ENCODE assay signal across 1 cellular context in the genomic region with DNA sequence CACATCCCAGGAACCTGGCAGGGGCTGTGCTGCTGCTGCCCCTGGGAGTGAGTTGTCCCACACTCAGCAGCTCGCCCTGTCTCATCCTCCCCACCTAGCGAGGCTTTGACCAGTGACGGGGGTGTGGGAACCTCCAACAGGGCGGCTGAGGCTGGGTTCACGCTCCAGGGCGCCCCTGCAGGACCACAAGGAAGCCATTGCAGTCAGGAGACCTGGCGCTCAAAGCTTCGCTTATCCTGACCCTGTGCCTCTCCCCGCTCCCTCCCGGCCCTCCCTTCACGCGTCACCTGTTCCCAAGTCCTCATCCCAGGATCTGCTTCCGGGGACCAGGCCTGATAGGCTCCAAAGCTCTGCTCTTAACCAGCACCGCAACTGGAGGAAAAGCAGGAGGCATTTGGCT.
A peak's percentile ranks its signal among the peaks of the same experiment; 100 is the strongest.
TF ChIP-seq lines count a peak whose summit lies in the region.

No MANE protein-coding gene starts in this region.

TF ChIP-seq in K562, 482 proteins besides CTCF, POLR2A, EP300 and RAD21 (continued from another document):
- TF ChIP-seq, protein P1, sequence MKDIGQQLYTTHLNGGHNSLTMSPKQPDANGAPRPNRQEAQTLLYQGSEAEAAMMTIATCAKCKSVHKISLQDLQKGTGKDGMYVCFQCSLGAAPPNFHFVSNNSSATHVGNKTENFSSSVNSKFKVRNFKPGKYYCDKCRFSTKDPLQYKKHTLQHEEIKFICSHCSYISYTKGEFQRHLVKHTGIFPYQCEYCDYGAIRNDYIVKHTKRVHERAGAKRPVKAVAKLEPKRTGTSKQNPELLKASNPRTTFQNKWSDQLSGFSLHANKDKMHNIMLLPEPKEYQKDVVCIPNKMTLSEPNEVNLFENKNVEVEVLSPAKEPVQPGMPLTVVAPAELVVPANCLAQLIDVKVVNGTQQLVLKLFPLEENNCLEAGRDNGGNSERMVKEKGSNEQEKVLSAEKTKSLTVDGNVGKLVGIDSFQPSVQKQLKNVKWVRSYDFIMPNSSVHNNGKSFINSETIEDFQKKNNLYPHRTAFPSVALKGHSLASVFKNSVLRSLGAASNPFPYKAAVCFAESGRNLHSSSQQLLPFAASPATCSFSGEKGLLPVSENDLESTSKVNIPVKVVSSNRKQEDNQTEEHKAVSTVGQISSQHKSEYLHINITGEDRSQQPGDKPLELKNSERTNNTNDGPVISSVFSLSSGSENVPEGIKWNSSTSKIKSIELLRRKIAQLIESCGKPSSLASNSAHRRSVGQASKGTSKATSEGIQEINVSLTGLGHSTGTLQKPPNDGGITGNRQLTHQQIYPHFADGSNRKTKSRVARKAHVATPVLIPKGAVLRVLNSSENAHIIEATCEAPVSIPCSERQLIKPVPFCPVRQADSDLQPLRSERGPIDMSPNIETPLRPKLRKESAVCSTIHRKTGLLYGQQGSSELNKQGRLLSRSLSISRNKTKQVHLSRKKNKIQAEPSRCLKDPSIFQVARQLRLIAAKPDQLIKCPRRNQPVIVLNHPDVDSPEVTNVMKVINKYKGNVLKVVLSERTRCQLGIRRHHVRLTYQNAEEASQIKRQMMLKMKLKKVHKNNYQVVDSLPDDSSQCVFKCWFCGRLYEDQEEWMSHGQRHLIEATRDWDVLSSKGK (CRISPR knock-in tag; IDR thresholded peaks at IDR 0.05): no peak
- TF ChIP-seq SREBF2 (CRISPR knock-in tag; IDR thresholded peaks at IDR 0.05): no peak
- TF ChIP-seq NR2C1 (IDR thresholded peaks at IDR 0.05): no peak
- 0 out of 2 replicates have a peak, but pooled peaks have one; percentile 15 for TF ChIP-seq NR2C1 (tag; IDR thresholded peaks at IDR 0.05)
- no peak for TF ChIP-seq BDP1 (IDR thresholded peaks at IDR 0.05; ENCODE audit: insufficient read depth, insufficient read length)
- TF ChIP-seq CREM (IDR thresholded peaks at IDR 0.05; ENCODE audit: low read depth): peak; percentile 29; the same call in 1 of the 2 replicates
- TF ChIP-seq RBM14 (IDR thresholded peaks at IDR 0.05; ENCODE audit: borderline replicate concordance, insufficient read depth, low read depth, low read length): no peak
- no peak for TF ChIP-seq CHD1 (IDR thresholded peaks at IDR 0.05; ENCODE audit: low read length)
- no peak for TF ChIP-seq HDAC3 (IDR thresholded peaks at IDR 0.05; ENCODE audit: borderline replicate concordance, partially characterized antibody)
- no peak for TF ChIP-seq EHMT2 (IDR thresholded peaks at IDR 0.05)
- no peak for TF ChIP-seq TAF1 (IDR thresholded peaks at IDR 0.05; ENCODE audit: control insufficient read depth, extremely low read depth, insufficient read depth, low read length, severe bottlenecking)
- TF ChIP-seq YY1 (IDR thresholded peaks at IDR 0.05; ENCODE audit: borderline replicate concordance in 1 of 3, control insufficient read depth in 1 of 3, extremely low read depth in 1 of 3, insufficient read depth in 3 of 3, insufficient read length in 1 of 3, insufficient replicate concordance in 2 of 3, low read depth in 1 of 3, low read length in 2 of 3): peak in 2 of 3 experiments; percentile 10 to 54
- TF ChIP-seq ZSCAN32 (CRISPR knock-in tag; IDR thresholded peaks at IDR 0.05): no peak
- TF ChIP-seq, protein P2, sequence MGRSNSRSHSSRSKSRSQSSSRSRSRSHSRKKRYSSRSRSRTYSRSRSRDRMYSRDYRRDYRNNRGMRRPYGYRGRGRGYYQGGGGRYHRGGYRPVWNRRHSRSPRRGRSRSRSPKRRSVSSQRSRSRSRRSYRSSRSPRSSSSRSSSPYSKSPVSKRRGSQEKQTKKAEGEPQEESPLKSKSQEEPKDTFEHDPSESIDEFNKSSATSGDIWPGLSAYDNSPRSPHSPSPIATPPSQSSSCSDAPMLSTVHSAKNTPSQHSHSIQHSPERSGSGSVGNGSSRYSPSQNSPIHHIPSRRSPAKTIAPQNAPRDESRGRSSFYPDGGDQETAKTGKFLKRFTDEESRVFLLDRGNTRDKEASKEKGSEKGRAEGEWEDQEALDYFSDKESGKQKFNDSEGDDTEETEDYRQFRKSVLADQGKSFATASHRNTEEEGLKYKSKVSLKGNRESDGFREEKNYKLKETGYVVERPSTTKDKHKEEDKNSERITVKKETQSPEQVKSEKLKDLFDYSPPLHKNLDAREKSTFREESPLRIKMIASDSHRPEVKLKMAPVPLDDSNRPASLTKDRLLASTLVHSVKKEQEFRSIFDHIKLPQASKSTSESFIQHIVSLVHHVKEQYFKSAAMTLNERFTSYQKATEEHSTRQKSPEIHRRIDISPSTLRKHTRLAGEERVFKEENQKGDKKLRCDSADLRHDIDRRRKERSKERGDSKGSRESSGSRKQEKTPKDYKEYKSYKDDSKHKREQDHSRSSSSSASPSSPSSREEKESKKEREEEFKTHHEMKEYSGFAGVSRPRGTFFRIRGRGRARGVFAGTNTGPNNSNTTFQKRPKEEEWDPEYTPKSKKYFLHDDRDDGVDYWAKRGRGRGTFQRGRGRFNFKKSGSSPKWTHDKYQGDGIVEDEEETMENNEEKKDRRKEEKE (IDR thresholded peaks at IDR 0.05; ENCODE audit: borderline replicate concordance in 1 of 2, control insufficient read depth in 1 of 2, low read depth in 2 of 2, low read length in 1 of 2): no peak
- no peak for TF ChIP-seq TSC22D4 (tag; IDR thresholded peaks at IDR 0.05)
- TF ChIP-seq ZKSCAN1 (IDR thresholded peaks at IDR 0.05; ENCODE audit: low read depth, low read length): no peak
- no peak for TF ChIP-seq CBFB (CRISPR knock-in tag; IDR thresholded peaks at IDR 0.05)
- no peak for TF ChIP-seq MYNN (IDR thresholded peaks at IDR 0.05)
- no peak for TF ChIP-seq MYNN (CRISPR knock-in tag; IDR thresholded peaks at IDR 0.05)
- no peak for TF ChIP-seq ETV1 (tag; conservative IDR thresholded peaks at IDR 0.05; ENCODE audit: low read depth)
- TF ChIP-seq, protein P3, sequence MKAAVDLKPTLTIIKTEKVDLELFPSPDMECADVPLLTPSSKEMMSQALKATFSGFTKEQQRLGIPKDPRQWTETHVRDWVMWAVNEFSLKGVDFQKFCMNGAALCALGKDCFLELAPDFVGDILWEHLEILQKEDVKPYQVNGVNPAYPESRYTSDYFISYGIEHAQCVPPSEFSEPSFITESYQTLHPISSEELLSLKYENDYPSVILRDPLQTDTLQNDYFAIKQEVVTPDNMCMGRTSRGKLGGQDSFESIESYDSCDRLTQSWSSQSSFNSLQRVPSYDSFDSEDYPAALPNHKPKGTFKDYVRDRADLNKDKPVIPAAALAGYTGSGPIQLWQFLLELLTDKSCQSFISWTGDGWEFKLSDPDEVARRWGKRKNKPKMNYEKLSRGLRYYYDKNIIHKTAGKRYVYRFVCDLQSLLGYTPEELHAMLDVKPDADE (conservative IDR thresholded peaks at IDR 0.05; ENCODE audit: control insufficient read depth, low read depth, low read length): no peak
- no peak for TF ChIP-seq SRSF7 (optimal IDR thresholded peaks at IDR 0.05; ENCODE audit: low read depth, low read length)
- TF ChIP-seq, protein P4, sequence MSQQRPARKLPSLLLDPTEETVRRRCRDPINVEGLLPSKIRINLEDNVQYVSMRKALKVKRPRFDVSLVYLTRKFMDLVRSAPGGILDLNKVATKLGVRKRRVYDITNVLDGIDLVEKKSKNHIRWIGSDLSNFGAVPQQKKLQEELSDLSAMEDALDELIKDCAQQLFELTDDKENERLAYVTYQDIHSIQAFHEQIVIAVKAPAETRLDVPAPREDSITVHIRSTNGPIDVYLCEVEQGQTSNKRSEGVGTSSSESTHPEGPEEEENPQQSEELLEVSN (IDR thresholded peaks at IDR 0.05; ENCODE audit: borderline replicate concordance in 1 of 2, extremely low read depth in 1 of 2, insufficient read depth in 1 of 2, insufficient read length in 1 of 2, low read depth in 1 of 2, low read length in 1 of 2, poor library complexity in 1 of 2, severe bottlenecking in 1 of 2): peak in 1 of 2 experiments; percentile 11
- no peak for TF ChIP-seq GTF2E2 (tag; IDR thresholded peaks at IDR 0.05)
- TF ChIP-seq ILF3 (IDR thresholded peaks at IDR 0.05; ENCODE audit: borderline replicate concordance): no peak
- TF ChIP-seq CSDE1 (IDR thresholded peaks at IDR 0.05): no peak
- no peak for TF ChIP-seq ELF1 (tag; IDR thresholded peaks at IDR 0.05)
- no peak for TF ChIP-seq MTF1 (CRISPR knock-in tag; IDR thresholded peaks at IDR 0.05; ENCODE audit: borderline replicate concordance)
- no peak for TF ChIP-seq HSF4 (CRISPR knock-in tag; IDR thresholded peaks at IDR 0.05; ENCODE audit: borderline replicate concordance)
- no peak for TF ChIP-seq ZFP30 (CRISPR knock-in tag; IDR thresholded peaks at IDR 0.05; ENCODE audit: borderline replicate concordance)
- TF ChIP-seq TBP (optimal IDR thresholded peaks at IDR 0.05; ENCODE audit: low read depth, low read length): no peak
- no peak for TF ChIP-seq SAP30 (IDR thresholded peaks at IDR 0.05; ENCODE audit: borderline replicate concordance, insufficient read depth, low read depth, low read length, poor library complexity, severe bottlenecking)
- TF ChIP-seq PML (IDR thresholded peaks at IDR 0.05; ENCODE audit: low read length): no peak
- TF ChIP-seq, protein P5, sequence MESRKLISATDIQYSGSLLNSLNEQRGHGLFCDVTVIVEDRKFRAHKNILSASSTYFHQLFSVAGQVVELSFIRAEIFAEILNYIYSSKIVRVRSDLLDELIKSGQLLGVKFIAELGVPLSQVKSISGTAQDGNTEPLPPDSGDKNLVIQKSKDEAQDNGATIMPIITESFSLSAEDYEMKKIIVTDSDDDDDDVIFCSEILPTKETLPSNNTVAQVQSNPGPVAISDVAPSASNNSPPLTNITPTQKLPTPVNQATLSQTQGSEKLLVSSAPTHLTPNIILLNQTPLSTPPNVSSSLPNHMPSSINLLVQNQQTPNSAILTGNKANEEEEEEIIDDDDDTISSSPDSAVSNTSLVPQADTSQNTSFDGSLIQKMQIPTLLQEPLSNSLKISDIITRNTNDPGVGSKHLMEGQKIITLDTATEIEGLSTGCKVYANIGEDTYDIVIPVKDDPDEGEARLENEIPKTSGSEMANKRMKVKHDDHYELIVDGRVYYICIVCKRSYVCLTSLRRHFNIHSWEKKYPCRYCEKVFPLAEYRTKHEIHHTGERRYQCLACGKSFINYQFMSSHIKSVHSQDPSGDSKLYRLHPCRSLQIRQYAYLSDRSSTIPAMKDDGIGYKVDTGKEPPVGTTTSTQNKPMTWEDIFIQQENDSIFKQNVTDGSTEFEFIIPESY (CRISPR knock-in tag; IDR thresholded peaks at IDR 0.05): peak; percentile 94
- TF ChIP-seq, protein P6, sequence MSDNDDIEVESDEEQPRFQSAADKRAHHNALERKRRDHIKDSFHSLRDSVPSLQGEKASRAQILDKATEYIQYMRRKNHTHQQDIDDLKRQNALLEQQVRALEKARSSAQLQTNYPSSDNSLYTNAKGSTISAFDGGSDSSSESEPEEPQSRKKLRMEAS (CRISPR knock-in tag; IDR thresholded peaks at IDR 0.05): 0 out of 2 replicates have a peak, but pooled peaks have one; percentile 20
